8 cellular contexts compared by ENCODE assay signal in genomic region chr15:81323944-81324881, GRCh38. TPM values are rescaled to one million over a fixed set of nuclear protein-coding genes. Genes with fewer than 3 reads are reported as not detected.
DNase-seq lines count a peak whose midpoint lies in the region; ATAC-seq and TF ChIP-seq lines count a peak whose summit lies in the region.

TSS of gene STARD5 (minus strand) at chr15:81324141. CDS start at chr15:81324099, 42 bp downstream.

- H3K36me3 Mint-ChIP-seq in naive thymus-derived CD8-positive, alpha-beta T cell, result peaks cover 0 to 15% (median 3%) of the 10 kb centered on the region in 3 donors
- peaks cover 0 to 13% of the 10 kb centered on the region in 2 donors for H3K36me3 Mint-ChIP-seq in stimulated activated naive B cell treated with anti-CD40 and anti-IgM and Interleukin-4, amounts not matched to agents 10 μg/mL and 1 μg/mL and 100 μg/mL, for 72 hours

- H3K4me2 ChIP-seq in DND-41 (ENCODE audit: insufficient read depth, low read length) (peak within 1 kb of the TSS; percentile 83), GM23248 (ENCODE audit: unreplicated experiment) (peak within 1 kb of the TSS; percentile 97), Karpas-422 (ENCODE audit: low read depth, low read length, poor library complexity, severe bottlenecking) (peak within 1 kb of the TSS; percentile 84)

- H2AFZ ChIP-seq in DND-41 (ENCODE audit: low read depth, low read length) (peak within 1 kb of the TSS; percentile 95), GM23248 (peak within 1 kb of the TSS; percentile 98), Karpas-422 (ENCODE audit: low read length) (peak within 1 kb of the TSS; percentile 94)

- DNase-seq in DND-41 (peak; percentile 96), GM23248 (peak; percentile 100), Karpas-422 (peak; percentile 98), RKO (ENCODE audit: low spot score) (peak; percentile 96), fibroblast of mammary gland (ENCODE audit: low read depth) (peak; percentile 94)
- DNase-seq in activated T-helper 1 cell treated with anti-CD3 and anti-CD28 coated beads, Interleukin-2, amount 50 U/mL, for 16 hours (ENCODE audit: low read depth in 1 of 2, low spot score in 1 of 2), result peak; percentile 91 to 93
- DNase-seq in naive thymus-derived CD8-positive, alpha-beta T cell, result peak; percentile 90 to 97 (median 93)
- peak; percentile 94 for DNase-seq in stimulated activated naive B cell treated with anti-CD40 and anti-IgM and Interleukin-4, amounts not matched to agents 10 μg/mL and 1 μg/mL and 100 μg/mL, for 72 hours

- peak within 1 kb of the TSS; percentile 77 to 98 (median 95) for H3K27ac Mint-ChIP-seq in naive thymus-derived CD8-positive, alpha-beta T cell
- peak within 1 kb of the TSS; percentile 93 for H3K27ac Mint-ChIP-seq in stimulated activated naive B cell treated with anti-CD40 and anti-IgM and Interleukin-4, amounts not matched to agents 10 μg/mL and 1 μg/mL and 100 μg/mL, for 72 hours

- peak; percentile 100 for ATAC-seq in DND-41 (ENCODE audit: insufficient read depth, low read depth)
- peak; percentile 97 to 98 for ATAC-seq in naive thymus-derived CD8-positive, alpha-beta T cell
- peak; percentile 100 for ATAC-seq in stimulated activated naive B cell treated with anti-CD40 and anti-IgM and Interleukin-4, amounts not matched to agents 10 μg/mL and 1 μg/mL and 100 μg/mL, for 72 hours (replicated peaks)

- WGBS in GM23248 (ENCODE audit: low coverage in 1 of 2, low lambda C conversion rate in 2 of 2, missing lambda C conversion rate in 2 of 2), 2 experiments, result 2 to 3% methylated on average over 48 to 65 of the region's 67 CpGs

- peaks cover 37% of the 10 kb centered on the region for H3F3A ChIP-seq in GM23248 (ENCODE audit: insufficient read depth)

- H3K9ac ChIP-seq in DND-41 (ENCODE audit: low read depth, low read length) (peak within 1 kb of the TSS; percentile 72), GM23248 (peak within 1 kb of the TSS; percentile 89), Karpas-422 (ENCODE audit: low read length) (peak within 1 kb of the TSS; percentile 73)

- peaks cover 25 to 55% (median 45%) of the 10 kb centered on the region in 4 donors for H3K4me1 Mint-ChIP-seq in naive thymus-derived CD8-positive, alpha-beta T cell
- peaks cover 28 to 40% of the 10 kb centered on the region in 2 donors for H3K4me1 Mint-ChIP-seq in stimulated activated naive B cell treated with anti-CD40 and anti-IgM and Interleukin-4, amounts not matched to agents 10 μg/mL and 1 μg/mL and 100 μg/mL, for 72 hours

- POLR2A ChIA-PET in naive thymus-derived CD8-positive, alpha-beta T cell (lab: Charles Lee), result interaction anchor here (1.1 to 12.0 kb wide), 8 partner anchors 13 to 58 kb away, joined by 3 to 123 read pairs (median 8); no protein-coding TSS in a partner anchor

- H3K79me2 ChIP-seq in DND-41 (ENCODE audit: insufficient read depth, low read length) (no peaks in the 10 kb centered on the region), GM23248 (ENCODE audit: insufficient read depth) (peaks cover 20% of the 10 kb centered on the region), Karpas-422 (ENCODE audit: low read length) (no peaks in the 10 kb centered on the region)

- H3K36me3 ChIP-seq in DND-41 (ENCODE audit: insufficient read depth, low read length), result peaks cover 11% of the 10 kb centered on the region; the same call in 1 of the 2 replicates
- peaks cover 16% of the 10 kb centered on the region; the same call in 1 of the 2 replicates for H3K36me3 ChIP-seq in GM23248 (ENCODE audit: low read depth)
- no peaks in the 10 kb centered on the region for H3K36me3 ChIP-seq in Karpas-422 (ENCODE audit: insufficient read depth, low read length)

- H4K20me1 ChIP-seq in DND-41 (ENCODE audit: insufficient read depth, low read length) (no peaks in the 10 kb centered on the region), GM23248 (ENCODE audit: insufficient read depth) (no peaks in the 10 kb centered on the region), Karpas-422 (ENCODE audit: insufficient read depth, low read depth, low read length) (no peaks in the 10 kb centered on the region)

- no peaks in the 10 kb centered on the region for H3K9me3 ChIP-seq in DND-41 (ENCODE audit: insufficient read depth, low read length, severe bottlenecking)
- no peaks in the 10 kb centered on the region for H3K9me3 ChIP-seq in GM23248 (ENCODE audit: low read depth)
- no peaks in the 10 kb centered on the region for H3K9me3 ChIP-seq in Karpas-422 (ENCODE audit: low read length)

- H3K4me1 ChIP-seq in DND-41 (ENCODE audit: insufficient read depth, low read length), result peaks cover 30% of the 10 kb centered on the region
- peaks cover 44% of the 10 kb centered on the region for H3K4me1 ChIP-seq in GM23248 (ENCODE audit: insufficient read depth)
- H3K4me1 ChIP-seq in Karpas-422 (ENCODE audit: low read length), result peaks cover 10% of the 10 kb centered on the region

- H3K4me3 ChIP-seq in DND-41 (ENCODE audit: low read depth in 1 of 2, low read length in 2 of 2), result peak within 1 kb of the TSS; percentile 37 to 81
- H3K4me3 ChIP-seq in GM23248, result peak within 1 kb of the TSS; percentile 88
- H3K4me3 ChIP-seq in Karpas-422 (ENCODE audit: low read length), result peak within 1 kb of the TSS; percentile 76
- H3K4me3 ChIP-seq in fibroblast of mammary gland (ENCODE audit: control insufficient read depth, low read depth, low read length), result peak within 1 kb of the TSS; percentile 88

- H3K9me2 ChIP-seq in GM23248 (ENCODE audit: insufficient read depth) (no peaks in the 10 kb centered on the region), Karpas-422 (replicated peaks; ENCODE audit: insufficient read depth, low read length) (no peaks in the 10 kb centered on the region)

- TF ChIP-seq CTCF in DND-41 (IDR thresholded peaks at IDR 0.05; ENCODE audit: borderline replicate concordance, extremely low read depth, low read length, poor library complexity, severe bottlenecking) (peak; percentile 3), fibroblast of mammary gland (conservative IDR thresholded peaks at IDR 0.05; ENCODE audit: control insufficient read depth, insufficient read depth, low read depth, low read length) (no peak)

- no peaks in the 10 kb centered on the region for H3K27me3 ChIP-seq in DND-41 (ENCODE audit: insufficient read depth, low read length, poor library complexity)
- H3K27me3 ChIP-seq in GM23248 (replicated peaks; ENCODE audit: insufficient read depth), result no peaks in the 10 kb centered on the region
- no peaks in the 10 kb centered on the region for H3K27me3 ChIP-seq in Karpas-422 (ENCODE audit: low read length)

- in situ Hi-C loops in GM23248 (cut with MboI), result no loop called here

- H3K27ac ChIP-seq in DND-41 (ENCODE audit: low read length), result peak within 1 kb of the TSS; percentile 65
- peak within 1 kb of the TSS; percentile 19; the same call in 1 of the 2 replicates for H3K27ac ChIP-seq in GM23248
- no peak within 1 kb of the TSS for H3K27ac ChIP-seq in Karpas-422 (ENCODE audit: low read length)

- peak within 1 kb of the TSS; percentile 89 to 99 (median 96) for H3K4me3 Mint-ChIP-seq in naive thymus-derived CD8-positive, alpha-beta T cell
- H3K4me3 Mint-ChIP-seq in stimulated activated naive B cell treated with anti-CD40 and anti-IgM and Interleukin-4, amounts not matched to agents 10 μg/mL and 1 μg/mL and 100 μg/mL, for 72 hours, result peak within 1 kb of the TSS; percentile 96 to 98

- no peaks in the 10 kb centered on the region for H3K9me3 Mint-ChIP-seq in naive thymus-derived CD8-positive, alpha-beta T cell
- no peaks in the 10 kb centered on the region for H3K9me3 Mint-ChIP-seq in stimulated activated naive B cell treated with anti-CD40 and anti-IgM and Interleukin-4, amounts not matched to agents 10 μg/mL and 1 μg/mL and 100 μg/mL, for 72 hours

- no peaks in the 10 kb centered on the region for H3K27me3 Mint-ChIP-seq in naive thymus-derived CD8-positive, alpha-beta T cell
- H3K27me3 Mint-ChIP-seq in stimulated activated naive B cell treated with anti-CD40 and anti-IgM and Interleukin-4, amounts not matched to agents 10 μg/mL and 1 μg/mL and 100 μg/mL, for 72 hours, result no peaks in the 10 kb centered on the region

RNA-seq across cellular contexts. Expression of gene STARD5, which starts in this region (rescaled TPM):
- total RNA-seq in GM23248 (2014; rRNA removed; shearing (Covaris generic)), result 7.2 and 9.6 TPM in 2 replicates
- 11.8 and 12.1 TPM in 2 replicates for polyA plus RNA-seq in GM23248 (2016; fragmentation: Nextera tagmentation; extraction: Ambion mirVana)
- total RNA-seq in Karpas-422 (2014; rRNA removed; shearing (Covaris generic); ENCODE audit: low replicate concordance), result 0.22 and 0.87 TPM in 2 replicates
- total RNA-seq in naive thymus-derived CD8-positive, alpha-beta T cell, result 10 to 100 TPM; 10.8 to 12.8 TPM
- 1 to 10 TPM; 3.8 to 6.9 (median 4.5) TPM for polyA plus RNA-seq in naive thymus-derived CD8-positive, alpha-beta T cell

Comparison
In these comparisons a context has a peak if more than half of its experiments do, and no peak if none do; other contexts are left out.
1. Peak in DNase-seq, H3K4me3 ChIP-seq, H3K9ac ChIP-seq and H3K4me2 ChIP-seq in Karpas-422; RNA of the gene not detected or under 1 TPM.